9 cellular contexts compared by ENCODE assay signal in genomic region chr2:96868555-96869280, GRCh38. TPM values are rescaled to one million over a fixed set of nuclear protein-coding genes. Genes with fewer than 3 reads are reported as not detected.
DNase-seq lines count a peak whose midpoint lies in the region; ATAC-seq, FAIRE-seq and TF ChIP-seq lines count a peak whose summit lies in the region.
"Had no signal": no experiment of that assay in that cellular context is flagged by ENCODE, and none has a peak within 500 bp of the region (broad histone marks: within the 10 kb centered on the region; RNA-seq: fewer than 3 reads in every experiment).

No MANE protein-coding gene starts in this region.

- H3K27ac ChIP-seq in CD8-positive, alpha-beta T cell (ENCODE audit: low read depth, low read length) = peak overlapping the region; percentile 60
- H3K27ac ChIP-seq in astrocyte (ENCODE audit: low read depth, low read length) (peak overlapping the region; percentile 72), right cardiac atrium (ENCODE audit: low read length) (peak overlapping the region; percentile 89)

- POLR2A ChIA-PET in CD8-positive, alpha-beta T cell (lab: Charles Lee) = interaction anchor here (0.6 to 3.9 kb wide), 11 partner anchors 11 to 94 kb away, joined by 3 to 28 read pairs (median 6); partner anchors contain the start of genes ANKRD39 and CNNM3

- peaks cover 45% of the 10 kb centered on the region for H3K4me1 Mint-ChIP-seq in CD8-positive, alpha-beta T cell (ENCODE audit: low read depth)
- H3K4me1 Mint-ChIP-seq in astrocyte (ENCODE audit: low read depth, unreplicated experiment) (peaks cover 14% of the 10 kb centered on the region), progenitor cell of endocrine pancreas (ENCODE audit: low read depth) (peaks cover 17% of the 10 kb centered on the region)

- no peaks in the 10 kb centered on the region for H3K27me3 ChIP-seq in CD8-positive, alpha-beta T cell (ENCODE audit: insufficient read depth, low read length)
- H3K27me3 ChIP-seq in astrocyte (ENCODE audit: insufficient read depth, low read length) (no peaks in the 10 kb centered on the region), right cardiac atrium (ENCODE audit: control insufficient read depth, insufficient read depth) (no peaks in the 10 kb centered on the region)

- H3K4me3 Mint-ChIP-seq in CD8-positive, alpha-beta T cell = peak overlapping the region; percentile 86
- H3K4me3 Mint-ChIP-seq in astrocyte (ENCODE audit: unreplicated experiment) (peak overlapping the region; percentile 90), progenitor cell of endocrine pancreas (ENCODE audit: low read depth) (peak overlapping the region; percentile 79)

- H3K27ac Mint-ChIP-seq in CD8-positive, alpha-beta T cell = peak overlapping the region; percentile 84
- H3K27ac Mint-ChIP-seq in astrocyte (ENCODE audit: unreplicated experiment) (no peak overlapping the region), progenitor cell of endocrine pancreas (peak overlapping the region; percentile 94)

- intact Hi-C loops in CD8-positive, alpha-beta T cell (cut with DNase I, micrococcal nuclease) = no loop called here
- intact Hi-C loops in right cardiac atrium (cut with DNase I) = loop anchor here in 1 of 4 donors (2.0 to 10.0 kb wide), 2 partner anchors 38 to 1184 kb away; no protein-coding TSS in a partner anchor

- H3K9me3 ChIP-seq in CD8-positive, alpha-beta T cell (ENCODE audit: low read length) = no peaks in the 10 kb centered on the region
- H3K9me3 ChIP-seq in astrocyte (ENCODE audit: insufficient read depth, low read depth, low read length) = no peaks in the 10 kb centered on the region
- no peaks in the 10 kb centered on the region for H3K9me3 ChIP-seq in right cardiac atrium (ENCODE audit: control insufficient read depth, low read length)

- H3K79me2 ChIP-seq in astrocyte (ENCODE audit: insufficient read depth, low read length) = peaks cover 48% of the 10 kb centered on the region

- ATAC-seq in CD8-positive, alpha-beta T cell = peak; percentile 39
- ATAC-seq in GM19395 (IDR thresholded peaks at IDR 0.05; ENCODE audit: unreplicated experiment) (peak; percentile 56), SK-N-SH treated with all-trans-retinoic acid at 6 μM for 48 hours (peak; percentile 88), right cardiac atrium (peak; percentile 82 to 84), GM18861 (IDR thresholded peaks at IDR 0.05; ENCODE audit: unreplicated experiment) (no peak)

- DNase-seq in CD8-positive, alpha-beta T cell = peak in 6 of 7 experiments; percentile 43 to 75 (median 64)
- DNase-seq in Kasumi-1 (lab: John Stamatoyannopoulos, UW) (peak; percentile 54 to 69), astrocyte (ENCODE audit: low read depth) (peak; percentile 82), right cardiac atrium (peak; percentile 95 to 97 (median 97)), progenitor cell of endocrine pancreas (ENCODE audit: low spot score, unreplicated experiment) (peak; percentile 84)

- H3K36me3 ChIP-seq in CD8-positive, alpha-beta T cell (ENCODE audit: insufficient read depth, low read length) = peaks cover 22% of the 10 kb centered on the region
- H3K36me3 ChIP-seq in astrocyte (ENCODE audit: insufficient read depth, low read length) = peaks cover 17% of the 10 kb centered on the region

- H2AFZ ChIP-seq in astrocyte (ENCODE audit: low read depth, low read length) = peak overlapping the region; percentile 74

- H3K4me2 ChIP-seq in astrocyte (ENCODE audit: low read length) = peak overlapping the region; percentile 98

- peaks cover 38% of the 10 kb centered on the region for H3K4me1 ChIP-seq in CD8-positive, alpha-beta T cell (ENCODE audit: insufficient read depth, low read length)
- peaks cover 30% of the 10 kb centered on the region for H3K4me1 ChIP-seq in astrocyte (ENCODE audit: insufficient read depth, low read length)
- H3K4me1 ChIP-seq in right cardiac atrium (ENCODE audit: control insufficient read depth, insufficient read depth, low read length) = peaks cover 7% of the 10 kb centered on the region

- no peaks in the 10 kb centered on the region for H3K27me3 Mint-ChIP-seq in CD8-positive, alpha-beta T cell (ENCODE audit: low read depth)
- no peaks in the 10 kb centered on the region for H3K27me3 Mint-ChIP-seq in astrocyte (ENCODE audit: low read depth, unreplicated experiment)
- H3K27me3 Mint-ChIP-seq in progenitor cell of endocrine pancreas = peaks cover under 1% of the 10 kb centered on the region

- WGBS in right cardiac atrium = under 1% methylated on average over 76 of the region's 76 CpGs

- peaks cover 42% of the 10 kb centered on the region for H4K20me1 ChIP-seq in astrocyte (ENCODE audit: insufficient read depth, low read length)

- no peak for FAIRE-seq in astrocyte (lab: Jason Lieb, UNC)
- FAIRE-seq: endometrium had no signal

- H3K4me3 ChIP-seq in CD8-positive, alpha-beta T cell (ENCODE audit: low read depth, low read length) = peak overlapping the region; percentile 83
- H3K4me3 ChIP-seq in astrocyte (ENCODE audit: insufficient read depth, low read depth, low read length) = peak overlapping the region; percentile 83
- peak overlapping the region; percentile 85 for H3K4me3 ChIP-seq in right cardiac atrium (ENCODE audit: low read length)

- H3K36me3 Mint-ChIP-seq in CD8-positive, alpha-beta T cell = peaks cover 34% of the 10 kb centered on the region
- H3K36me3 Mint-ChIP-seq in astrocyte (ENCODE audit: low read depth, unreplicated experiment) = no peaks in the 10 kb centered on the region
- H3K36me3 Mint-ChIP-seq in progenitor cell of endocrine pancreas (ENCODE audit: insufficient read depth) = peaks cover 7% of the 10 kb centered on the region

- H3K9ac ChIP-seq in astrocyte (ENCODE audit: low read length) = peak overlapping the region; percentile 92

- H3K9me3 Mint-ChIP-seq in CD8-positive, alpha-beta T cell = no peaks in the 10 kb centered on the region
- H3K9me3 Mint-ChIP-seq in astrocyte (ENCODE audit: unreplicated experiment) (no peaks in the 10 kb centered on the region), progenitor cell of endocrine pancreas (ENCODE audit: low read depth) (no peaks in the 10 kb centered on the region)

- CTCF ChIA-PET in CD8-positive, alpha-beta T cell (lab: Charles Lee) = interaction anchor here (0.7 to 26.7 kb wide), 14 partner anchors 11 to 341 kb away, joined by 3 to 651 read pairs (median 4); partner anchors contain the start of gene ANKRD39

- TF ChIP-seq CTCF in CD8-positive, alpha-beta T cell (IDR thresholded peaks at IDR 0.05) = peak; percentile 50
- TF ChIP-seq CTCF in astrocyte (IDR thresholded peaks at IDR 0.05; ENCODE audit: insufficient read depth, low read depth, low read length) (peak; percentile 26), progenitor cell of endocrine pancreas (IDR thresholded peaks at IDR 0.05; ENCODE audit: unreplicated experiment) (peak; percentile 77)

TF ChIP-seq in SK-N-SH treated with all-trans-retinoic acid at 6 μM for 48 hours, 23 proteins besides CTCF, POLR2A, EP300 and RAD21:
- TF ChIP-seq BACH2 (CRISPR knock-in tag; IDR thresholded peaks at IDR 0.05; ENCODE audit: borderline replicate concordance) = no peak
- TF ChIP-seq PATZ1 (CRISPR knock-in tag; IDR thresholded peaks at IDR 0.05; ENCODE audit: borderline replicate concordance) = no peak
- TF ChIP-seq TCF4 (CRISPR knock-in tag; IDR thresholded peaks at IDR 0.05; ENCODE audit: borderline replicate concordance) = no peak
- TF ChIP-seq ISL1 (CRISPR knock-in tag; IDR thresholded peaks at IDR 0.05) = no peak
- no peak for TF ChIP-seq GLIS3 (CRISPR knock-in tag; IDR thresholded peaks at IDR 0.05)

RNA-seq across cellular contexts. Expression of gene SEMA4C, which starts 1.2 kb away (rescaled TPM):
- 10 to 100 TPM; 40.0 to 45.7 TPM for total RNA-seq in CD8-positive, alpha-beta T cell
- total RNA-seq in astrocyte (30.7 and 32.8 TPM in 2 replicates), right cardiac atrium (10 to 100 TPM; 22.0 to 28.5 (median 24.5) TPM), progenitor cell of endocrine pancreas (74.8 and 75.0 TPM in 2 replicates)
- 19.3 TPM for polyA plus RNA-seq in right cardiac atrium

RNA-seq across cellular contexts. Expression of gene ANKRD39, which starts 10.9 kb away (rescaled TPM):
- 10 to 100 TPM; 13.9 to 16.4 TPM for total RNA-seq in CD8-positive, alpha-beta T cell
- 11.9 and 13.7 TPM in 2 replicates for total RNA-seq in astrocyte
- total RNA-seq in right cardiac atrium = 10 to 100 TPM; 11.8 to 17.3 (median 14.1) TPM
- 23.3 TPM for polyA plus RNA-seq in right cardiac atrium
- 16.1 and 17.4 TPM in 2 replicates for total RNA-seq in progenitor cell of endocrine pancreas

RNA-seq across cellular contexts. Expression of gene ANKRD23, which starts 24.9 kb away (rescaled TPM):
- 1 to 10 TPM; 5.7 to 6.5 TPM for total RNA-seq in CD8-positive, alpha-beta T cell
- total RNA-seq in astrocyte = 2.5 and 3.3 TPM in 2 replicates
- 10 to 100 TPM in 3 of 4 donors, 1 to 10 TPM in 1; 8.2 to 27.7 (median 17.3) TPM for total RNA-seq in right cardiac atrium
- 27.0 TPM for polyA plus RNA-seq in right cardiac atrium
- total RNA-seq in progenitor cell of endocrine pancreas = 6.1 and 8.3 TPM in 2 replicates

RNA-seq across cellular contexts. Expression of gene CNNM3, which starts 52.6 kb away (rescaled TPM):
- 10 to 100 TPM; 40.1 to 41.8 TPM for total RNA-seq in CD8-positive, alpha-beta T cell
- total RNA-seq in astrocyte (5.6 and 6.5 TPM in 2 replicates), right cardiac atrium (10 to 100 TPM in 3 of 4 donors, 1 to 10 TPM in 1; 8.6 to 14.5 (median 11.5) TPM), progenitor cell of endocrine pancreas (48.4 and 54.0 TPM in 2 replicates)
- 7.2 TPM for polyA plus RNA-seq in right cardiac atrium

Comparison
In these comparisons a context has a peak if more than half of its experiments do, and no peak if none do; other contexts are left out.
1. CTCF ChIP-seq: peak in every context shown above with its lines; median percentile 77 in progenitor cell of endocrine pancreas; 50 in CD8-positive, alpha-beta T cell; 26 in astrocyte.